Comparison of ENCODE assay signal across 21 cellular contexts in genomic region chr19:7371001-7371400, GRCh38.
"Had no signal": no experiment of that assay in that cellular context is flagged by ENCODE, and none has a peak within 500 bp of the region (broad histone marks: within the 10 kb centered on the region; RNA-seq: fewer than 3 reads in every experiment).

No MANE protein-coding gene starts in this region.

- ATAC-seq: body of pancreas; right lobe of liver; stimulated activated memory B cell treated with anti-CD40 and anti-IgM and Interleukin-4, amounts not matched to agents 10 μg/mL and 1 μg/mL and 100 μg/mL, for 72 hours had no signal

- H3K4me2 ChIP-seq: hepatocyte had no signal

- H3K79me2 ChIP-seq: hepatocyte, parathyroid adenoma had no signal

- H3K9me3 ChIP-seq: body of pancreas, left ventricle myocardium inferior, right lobe of liver had no signal

- H3K27ac ChIP-seq: body of pancreas, cardiac muscle cell, epithelial cell of prostate, hepatocyte, left ventricle myocardium inferior, parathyroid adenoma, right lobe of liver had no signal

- H3K4me3 ChIP-seq: body of pancreas, cardiac muscle cell, hepatocyte, left ventricle myocardium inferior, right lobe of liver had no signal

- DNase-seq: activated CD4-positive, alpha-beta T cell treated with anti-CD3 and anti-CD28 coated beads for 48 hours; activated effector memory CD4-positive, alpha-beta T cell treated with Interleukin-2 at 50 U/mL for 16 hours; activated naive CD4-positive, alpha-beta T cell treated with anti-CD3 and anti-CD28 coated beads for 36 hours; activated T-cell treated with anti-CD3 and anti-CD28 coated beads, Interleukin-2, amount 50 U/mL, for 1 hour; anterior cingulate cortex; body of pancreas; cortex of kidney; left ventricle myocardium inferior; nucleus accumbens; right lobe of liver; small intestine; stimulated activated CD4-positive, alpha-beta T cell treated with anti-CD3 and anti-CD28 coated beads, Interleukin-2, amount 100 ng/mL, for 24 hours; T1000 had no signal

- H3K9ac ChIP-seq: parathyroid adenoma had no signal

- H3K4me1 ChIP-seq: body of pancreas, left ventricle myocardium inferior, parathyroid adenoma, right lobe of liver had no signal

- H3K9me3 Mint-ChIP-seq: activated naive CD4-positive, alpha-beta T cell treated with anti-CD3 and anti-CD28 coated beads for 36 hours; mesothelial cell of epicardium; nephron; stimulated activated memory B cell treated with anti-CD40 and anti-IgM and Interleukin-4, amounts not matched to agents 10 μg/mL and 1 μg/mL and 100 μg/mL, for 72 hours; T-helper 1 cell treated with Interleukin-12 subunit alpha and Interleukin-12 subunit beta and Interleukin-4 antibody, amounts not matched to agents 30 μg/mL and 1 μg/mL, for 36 hours had no signal

- H3K27me3 Mint-ChIP-seq: stimulated activated memory B cell treated with anti-CD40 and anti-IgM and Interleukin-4, amounts not matched to agents 10 μg/mL and 1 μg/mL and 100 μg/mL, for 72 hours had no signal

- H2AFZ ChIP-seq: hepatocyte, parathyroid adenoma had no signal

- H3K27me3 ChIP-seq: body of pancreas, cardiac muscle cell, hepatocyte, right lobe of liver had no signal

- H3K27ac Mint-ChIP-seq: activated naive CD4-positive, alpha-beta T cell treated with anti-CD3 and anti-CD28 coated beads for 36 hours; mesothelial cell of epicardium; nephron; stimulated activated memory B cell treated with anti-CD40 and anti-IgM and Interleukin-4, amounts not matched to agents 10 μg/mL and 1 μg/mL and 100 μg/mL, for 72 hours; T-helper 1 cell treated with Interleukin-12 subunit alpha and Interleukin-12 subunit beta and Interleukin-4 antibody, amounts not matched to agents 30 μg/mL and 1 μg/mL, for 36 hours had no signal

- H3K4me3 Mint-ChIP-seq: activated naive CD4-positive, alpha-beta T cell treated with anti-CD3 and anti-CD28 coated beads for 36 hours; mesothelial cell of epicardium; nephron; stimulated activated memory B cell treated with anti-CD40 and anti-IgM and Interleukin-4, amounts not matched to agents 10 μg/mL and 1 μg/mL and 100 μg/mL, for 72 hours; T-helper 1 cell treated with Interleukin-12 subunit alpha and Interleukin-12 subunit beta and Interleukin-4 antibody, amounts not matched to agents 30 μg/mL and 1 μg/mL, for 36 hours had no signal

- H3K36me3 ChIP-seq: cardiac muscle cell, left ventricle myocardium inferior, right lobe of liver had no signal
